In the genomic region with DNA sequence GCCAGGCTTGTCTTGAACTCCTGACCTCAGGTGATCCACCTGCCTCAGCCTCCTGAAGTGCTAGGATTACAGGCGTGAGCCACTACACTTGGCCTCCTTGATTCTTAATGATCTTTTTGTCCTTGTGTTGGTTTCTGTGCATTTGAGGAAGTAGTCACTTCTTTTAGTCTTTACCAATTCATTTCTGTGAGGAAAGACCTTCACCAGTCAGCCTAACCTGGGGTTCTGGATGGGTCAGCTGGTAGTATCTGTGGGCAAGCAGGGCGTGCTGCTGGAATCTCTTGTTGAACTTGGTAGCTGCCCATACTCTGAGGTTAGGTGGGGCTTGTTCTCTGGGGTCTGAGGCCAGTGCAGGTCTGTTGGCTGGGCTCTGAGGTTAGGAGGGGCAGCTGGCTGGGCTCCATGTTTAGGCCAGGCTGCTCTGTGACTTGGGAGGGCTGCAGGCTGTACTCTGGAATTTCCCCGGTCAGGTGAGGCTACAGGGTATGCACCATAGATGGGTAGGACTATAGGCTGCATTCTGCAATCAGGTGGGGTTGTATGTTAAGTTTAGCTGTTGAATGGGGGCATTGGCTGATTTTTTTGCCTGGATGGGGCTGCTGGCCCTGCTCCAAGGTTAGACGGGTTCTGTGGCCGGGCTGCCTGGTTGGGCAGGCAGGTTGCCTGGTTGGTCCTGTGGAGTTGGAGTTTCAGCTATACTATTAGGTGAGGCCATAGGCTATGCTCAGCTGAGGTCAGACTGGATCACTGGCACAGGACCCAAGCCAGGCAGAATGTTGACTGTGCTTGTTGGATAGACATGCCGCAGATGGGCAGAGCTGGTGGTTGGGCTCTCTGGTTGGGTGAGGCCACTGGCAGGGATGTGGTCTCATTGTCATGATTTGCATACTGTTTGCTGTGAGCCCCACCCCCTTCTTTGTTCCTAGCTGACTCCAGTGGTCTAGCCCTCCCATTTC, we compare ENCODE assay signal across 10 cellular contexts. TPM values are rescaled to one million over a fixed set of nuclear protein-coding genes. Genes with fewer than 3 reads are reported as not detected.
DNase-seq lines count a peak whose midpoint lies in the region; ATAC-seq and TF ChIP-seq lines count a peak whose summit lies in the region.
"Had no signal": no experiment of that assay in that cellular context is flagged by ENCODE, and none has a peak within 500 bp of the region (broad histone marks: within the 10 kb centered on the region; RNA-seq: fewer than 3 reads in every experiment).

No MANE protein-coding gene starts in this region.

- no peak overlapping the region for H3K23ac ChIP-seq in mesendoderm (ENCODE audit: low read length)

- H3K79me2 ChIP-seq in mesendoderm (ENCODE audit: control insufficient read depth, insufficient read depth, low read length), result peaks cover 18% of the 10 kb centered on the region

- no peaks in the 10 kb centered on the region for H3K27me3 ChIP-seq in body of pancreas
- no peaks in the 10 kb centered on the region for H3K27me3 ChIP-seq in mesendoderm (ENCODE audit: insufficient read depth, low read length, poor library complexity)

- TF ChIP-seq POLR2A in body of pancreas (IDR thresholded peaks at IDR 0.05), result no peak

- no peak overlapping the region for H4K8ac ChIP-seq in mesendoderm (ENCODE audit: low read depth, low read length)

- H2BK15ac ChIP-seq in mesendoderm (replicated peaks; ENCODE audit: low read depth), result no peak overlapping the region

- H3K4me3 ChIP-seq in LNCaP clone FGC (ENCODE audit: low read depth, low read length), result no peak overlapping the region
- H3K4me3 ChIP-seq in body of pancreas, result no peak overlapping the region
- no peak overlapping the region for H3K4me3 ChIP-seq in mesendoderm (ENCODE audit: low read length)

- H3K4me2 ChIP-seq in mesendoderm (ENCODE audit: low read length), result no peak overlapping the region

- peak overlapping the region; percentile 49 for H3K56ac ChIP-seq in mesendoderm (ENCODE audit: low read length)

- H2BK5ac ChIP-seq in mesendoderm (ENCODE audit: low read length), result no peak overlapping the region

- H3K36me3 ChIP-seq in body of pancreas (replicated peaks in 1 of 2; ENCODE audit: insufficient read depth in 1 of 2, low read depth in 2 of 2), result no peaks in the 10 kb centered on the region
- no peaks in the 10 kb centered on the region for H3K36me3 ChIP-seq in mesendoderm (ENCODE audit: control insufficient read depth, insufficient read depth, low read length)

- H3K79me1 ChIP-seq in mesendoderm (ENCODE audit: low read length), result peaks cover 12% of the 10 kb centered on the region

- H3K9me3 ChIP-seq in body of pancreas, result no peaks in the 10 kb centered on the region

- H4K5ac ChIP-seq in mesendoderm (ENCODE audit: low read length), result no peak overlapping the region

- peak overlapping the region in 1 of 4 donors; percentile 9 for H3K27ac ChIP-seq in body of pancreas
- H3K27ac ChIP-seq in mesendoderm (ENCODE audit: low read depth, low read length), result peak overlapping the region; percentile 6

- intact Hi-C loops in body of pancreas (cut with DNase I), result no loop called here

- H3K4ac ChIP-seq in mesendoderm (ENCODE audit: low read depth, low read length), result no peak overlapping the region

- H2AK5ac ChIP-seq in mesendoderm (ENCODE audit: low read length), result no peak overlapping the region

- H3K9ac ChIP-seq in mesendoderm (ENCODE audit: low read length), result no peak overlapping the region

- H3K18ac ChIP-seq in mesendoderm (ENCODE audit: low read length), result peak overlapping the region; percentile 56

- peak; percentile 37 for DNase-seq in D341Med (ENCODE audit: low spot score)
- DNase-seq in LNCaP clone FGC (ENCODE audit: low read depth), result peak; percentile 49
- peak; percentile 19 to 65 (median 37) for DNase-seq in body of pancreas
- peak; percentile 86 for DNase-seq in mesendoderm
- no peak for DNase-seq in NCI-H187 (lab: John Stamatoyannopoulos, UW)
- DNase-seq in NCI-H146 treated with DMSO at 0.1 percent for 48 hours (lab: John Stamatoyannopoulos, UW; ENCODE audit: unreplicated experiment), result no peak
- DNase-seq: activated CD4-positive, alpha-beta memory T cell treated with anti-CD3 and anti-CD28 coated beads for 36 hours; PC-3 had no signal

- 55 to 72% methylated on average over 3 to 6 of the region's 6 CpGs for WGBS in body of pancreas, 2 donors
- no CpG with 5 or more reads among the region's 6 CpGs for WGBS in mesendoderm (ENCODE audit: extremely low coverage, insufficient coverage, low lambda C conversion rate)

- TF ChIP-seq CTCF in LNCaP clone FGC (IDR thresholded peaks at IDR 0.05; ENCODE audit: control insufficient read depth, extremely low read depth, insufficient read depth) (no peak), body of pancreas (IDR thresholded peaks at IDR 0.05) (no peak)

- no peak overlapping the region for H2BK120ac ChIP-seq in mesendoderm (ENCODE audit: low read depth, low read length)

- H3K4me1 ChIP-seq in body of pancreas (peaks cover 23% of the 10 kb centered on the region), mesendoderm (ENCODE audit: control insufficient read depth, low read depth, low read length) (peaks cover 7% of the 10 kb centered on the region)

- ATAC-seq in body of pancreas (peak; percentile 53), GM21390 (IDR thresholded peaks at IDR 0.05; ENCODE audit: unreplicated experiment) (no peak), GM18502 (IDR thresholded peaks at IDR 0.05; ENCODE audit: poor library complexity, unreplicated experiment) (no peak)
- ATAC-seq: PC-3 had no signal

RNA-seq across cellular contexts. Expression of a gene that starts 19.2 kb away (rescaled TPM):
- total RNA-seq in body of pancreas, result 10 to 100 TPM; 18.9 to 19.1 TPM
- polyA plus RNA-seq in mesendoderm (2013, experiment 1 of 2), result 28.5 TPM
- polyA plus RNA-seq in mesendoderm (2013, experiment 2 of 2), result 28.1 TPM

Comparison
In these comparisons a context has a peak if more than half of its experiments do, and no peak if none do; other contexts are left out.
1. DNase-seq: peak in D341Med (single experiment), LNCaP clone FGC (single experiment), body of pancreas (4 of 4) and mesendoderm (single experiment); none in NCI-H187 (0 of 2) and NCI-H146 treated with DMSO at 0.1 percent for 48 hours (single experiment).